Comparison of ENCODE assay signal across 9 cellular contexts in genomic region chr10:6062101-6062771, GRCh38. TPM values are rescaled to one million over a fixed set of nuclear protein-coding genes. Genes with fewer than 3 reads are reported as not detected.
A peak's percentile ranks its signal among the peaks of the same experiment; 100 is the strongest.
DNase-seq lines count a peak whose midpoint lies in the region; TF ChIP-seq lines count a peak whose summit lies in the region.
"Had no signal": no experiment of that assay in that cellular context is flagged by ENCODE, and none has a peak within 500 bp of the region (broad histone marks: within the 10 kb centered on the region; RNA-seq: fewer than 3 reads in every experiment).

Gene IL2RA (minus strand): TSS chr10:6062367. CDS start chr10:6062151, 216 bp downstream.

- H3K27me3 Mint-ChIP-seq in H9 (ENCODE audit: low read depth), result peaks cover 10% of the 10 kb centered on the region
- no peaks in the 10 kb centered on the region for H3K27me3 Mint-ChIP-seq in activated CD4-positive, alpha-beta memory T cell treated with anti-CD3 and anti-CD28 coated beads, Interleukin-2, amount 10 ng/mL, durations not matched to agents 7 days and 5 days

- H3K4me1 ChIP-seq in H9 (ENCODE audit: insufficient read depth, low read length), result no peaks in the 10 kb centered on the region

- H2BK15ac ChIP-seq in H9 (ENCODE audit: low read depth, low read length), result no peak within 1 kb of the TSS

- no peak for TF ChIP-seq CTCF in H9 (conservative IDR thresholded peaks at IDR 0.05)

- no peaks in the 10 kb centered on the region for H3K23me2 ChIP-seq in H9 (ENCODE audit: insufficient read length, low read depth, low read length, poor library complexity, severe bottlenecking)

- WGBS in H9 (ENCODE audit: extremely low coverage, insufficient read length, low lambda C conversion rate), result no CpG with 5 or more reads among the region's 18 CpGs

- H3K9me3 ChIP-seq in H9 (ENCODE audit: control insufficient read depth, low read depth, low read length), result no peaks in the 10 kb centered on the region
- H3K9me3 ChIP-seq: gastroesophageal sphincter had no signal

- no peak within 1 kb of the TSS for H2BK12ac ChIP-seq in H9 (ENCODE audit: insufficient read length, low read depth, low read length)

- H3K18ac ChIP-seq in H9 (ENCODE audit: insufficient read length, low read depth, low read length), result no peak within 1 kb of the TSS

- CTCF ChIA-PET in activated CD4-positive, alpha-beta memory T cell treated with anti-CD3 and anti-CD28 coated beads, Interleukin-2, amount 10 ng/mL, durations not matched to agents 7 days and 5 days (lab: Charles Lee), result interaction anchor here (0.5 to 5.8 kb wide), 9 partner anchors 9 to 1904 kb away, joined by 3 to 41 read pairs (median 4); no protein-coding TSS in a partner anchor

- no peaks in the 10 kb centered on the region for H3K27me3 ChIP-seq in H9 (ENCODE audit: insufficient read depth, low read length)

- H3K56ac ChIP-seq in H9 (ENCODE audit: insufficient read length, low read depth, low read length), result no peak within 1 kb of the TSS

- no peak within 1 kb of the TSS for H3K14ac ChIP-seq in H9 (ENCODE audit: insufficient read depth, low read length)

- peak; percentile 29 for DNase-seq in H9
- DNase-seq in activated CD4-positive, alpha-beta memory T cell treated with anti-CD3 and anti-CD28 coated beads, Interleukin-2, amount 10 ng/mL, durations not matched to agents 7 days and 5 days, result peak; percentile 77
- DNase-seq in cardiac septum (ENCODE audit: low spot score), result peak; percentile 55
- DNase-seq in stimulated activated CD8-positive, alpha-beta memory T cell treated with anti-CD3 and anti-CD28 coated beads, Interleukin-4, amount 100 ng/mL, for 24 hours (ENCODE audit: low read depth), result peak; percentile 57
- DNase-seq in DMS53 (lab: John Stamatoyannopoulos, UW), result no peak
- DNase-seq in dedifferentiated amniotic fluid mesenchymal stem cell (ENCODE audit: extremely low spot score), result no peak
- DNase-seq in NCI-H187 treated with DMSO at 0.1 percent for 48 hours (lab: John Stamatoyannopoulos, UW), result no peak
- no peak for DNase-seq in NCI-H1930 (lab: John Stamatoyannopoulos, UW)

- H3K23ac ChIP-seq in H9 (ENCODE audit: insufficient read length, low read depth, low read length), result no peak within 1 kb of the TSS

- H3K27ac ChIP-seq in H9 (ENCODE audit: insufficient read length, low read depth, low read length), result no peak within 1 kb of the TSS
- H3K27ac ChIP-seq: gastroesophageal sphincter had no signal

- peak within 1 kb of the TSS; percentile 18 for H2AFZ ChIP-seq in H9 (ENCODE audit: low read length)

- intact Hi-C loops in cardiac septum (cut with DNase I), result no loop called here

- H2BK5ac ChIP-seq in H9 (ENCODE audit: insufficient read length, low read length), result no peak within 1 kb of the TSS

- no peak within 1 kb of the TSS for H4K5ac ChIP-seq in H9 (ENCODE audit: insufficient read length, low read depth, low read length)

- no peak within 1 kb of the TSS for H4K91ac ChIP-seq in H9 (ENCODE audit: insufficient read length, low read depth, low read length)

- no peaks in the 10 kb centered on the region for H3K79me1 ChIP-seq in H9 (ENCODE audit: insufficient read depth, low read depth, low read length, poor library complexity, severe bottlenecking)

- no peak within 1 kb of the TSS for H2BK20ac ChIP-seq in H9 (ENCODE audit: low read depth, low read length, poor library complexity, severe bottlenecking)

- H4K8ac ChIP-seq in H9 (replicated peaks; ENCODE audit: insufficient read length, low read depth, low read length), result no peak within 1 kb of the TSS

- no peak within 1 kb of the TSS for H3K9ac ChIP-seq in H9 (ENCODE audit: extremely low read depth, insufficient read length, low read length)

- H3K4me2 ChIP-seq in H9 (ENCODE audit: insufficient read depth, insufficient read length, low read length), result no peak within 1 kb of the TSS

- H3K36me3 Mint-ChIP-seq in H9 (ENCODE audit: insufficient read depth in 1 of 3, low read depth in 3 of 3), result no peaks in the 10 kb centered on the region; a peak in 1 of 7 replicates
- peaks cover 54% of the 10 kb centered on the region for H3K36me3 Mint-ChIP-seq in activated CD4-positive, alpha-beta memory T cell treated with anti-CD3 and anti-CD28 coated beads, Interleukin-2, amount 10 ng/mL, durations not matched to agents 7 days and 5 days (ENCODE audit: low read depth)

- H3K4me1 Mint-ChIP-seq in H9, result peaks cover 0 to 1% of the 10 kb centered on the region in 2 experiments; a peak in 3 of 4 replicates
- peaks cover 71% of the 10 kb centered on the region for H3K4me1 Mint-ChIP-seq in activated CD4-positive, alpha-beta memory T cell treated with anti-CD3 and anti-CD28 coated beads, Interleukin-2, amount 10 ng/mL, durations not matched to agents 7 days and 5 days

- no peak within 1 kb of the TSS for H2AK5ac ChIP-seq in H9 (ENCODE audit: insufficient read length, low read length)

- peaks cover 0 to 3% of the 10 kb centered on the region in 2 experiments; a peak in 3 of 5 replicates for H3K9me3 Mint-ChIP-seq in H9
- H3K9me3 Mint-ChIP-seq in activated CD4-positive, alpha-beta memory T cell treated with anti-CD3 and anti-CD28 coated beads, Interleukin-2, amount 10 ng/mL, durations not matched to agents 7 days and 5 days, result peaks cover 6% of the 10 kb centered on the region

- no peak within 1 kb of the TSS for H3K4ac ChIP-seq in H9 (ENCODE audit: low read depth, low read length)

- H3K4me3 Mint-ChIP-seq in H9, result no peak within 1 kb of the TSS
- peak within 1 kb of the TSS; percentile 90 for H3K4me3 Mint-ChIP-seq in activated CD4-positive, alpha-beta memory T cell treated with anti-CD3 and anti-CD28 coated beads, Interleukin-2, amount 10 ng/mL, durations not matched to agents 7 days and 5 days

- H3T11ph ChIP-seq in H9 (ENCODE audit: low read length), result no peak within 1 kb of the TSS

- POLR2A ChIA-PET in activated CD4-positive, alpha-beta memory T cell treated with anti-CD3 and anti-CD28 coated beads, Interleukin-2, amount 10 ng/mL, durations not matched to agents 7 days and 5 days (lab: Charles Lee), result interaction anchor here (0.7 to 21.0 kb wide), 15 partner anchors 10 to 720 kb away, joined by 3 to 448 read pairs (median 5); partner anchors contain the start of gene IL15RA

- H3K27ac Mint-ChIP-seq in H9, result no peak within 1 kb of the TSS
- H3K27ac Mint-ChIP-seq in activated CD4-positive, alpha-beta memory T cell treated with anti-CD3 and anti-CD28 coated beads, Interleukin-2, amount 10 ng/mL, durations not matched to agents 7 days and 5 days, result peak within 1 kb of the TSS; percentile 90

- no peak within 1 kb of the TSS for H2BK120ac ChIP-seq in H9 (ENCODE audit: low read depth, low read length, poor library complexity, severe bottlenecking)

- no peaks in the 10 kb centered on the region for H3K79me2 ChIP-seq in H9 (ENCODE audit: insufficient read depth, low read length)

- no peaks in the 10 kb centered on the region for H4K20me1 ChIP-seq in H9 (ENCODE audit: control insufficient read depth, insufficient read depth, insufficient read length)

RNA-seq across cellular contexts. Expression of gene IL2RA, which starts in this region (rescaled TPM):
- total RNA-seq in H9 (2021), result not detected in 2 replicates
- 100 to 1,000 TPM; 437 to 446 TPM for total RNA-seq in activated CD4-positive, alpha-beta memory T cell treated with anti-CD3 and anti-CD28 coated beads, Interleukin-2, amount 10 ng/mL, durations not matched to agents 7 days and 5 days
- total RNA-seq in cardiac septum, result 0.73 TPM

Comparison
In these comparisons a context has a peak if more than half of its experiments do, and no peak if none do; other contexts are left out.
1. RNA of gene IL2RA (total RNA-seq): 437 to 446 TPM in activated CD4-positive, alpha-beta memory T cell treated with anti-CD3 and anti-CD28 coated beads, Interleukin-2, amount 10 ng/mL, durations not matched to agents 7 days and 5 days; 0.73 TPM in cardiac septum (single experiment) and not detected in H9; every median in the first group is over 100 times any median in the second.
2. Peak in DNase-seq in H9; RNA of the gene not detected or under 1 TPM.
3. Peak in DNase-seq in cardiac septum; RNA of the gene not detected or under 1 TPM.
4. DNase-seq: peak in activated CD4-positive, alpha-beta memory T cell treated with anti-CD3 and anti-CD28 coated beads, Interleukin-2, amount 10 ng/mL, durations not matched to agents 7 days and 5 days (single experiment) and stimulated activated CD8-positive, alpha-beta memory T cell treated with anti-CD3 and anti-CD28 coated beads, Interleukin-4, amount 100 ng/mL, for 24 hours (single experiment); none in DMS53 (single experiment), dedifferentiated amniotic fluid mesenchymal stem cell (single experiment), NCI-H187 treated with DMSO at 0.1 percent for 48 hours (single experiment) and NCI-H1930 (0 of 2).